ENCODE assay signal across 17 cellular contexts in the genomic region with DNA sequence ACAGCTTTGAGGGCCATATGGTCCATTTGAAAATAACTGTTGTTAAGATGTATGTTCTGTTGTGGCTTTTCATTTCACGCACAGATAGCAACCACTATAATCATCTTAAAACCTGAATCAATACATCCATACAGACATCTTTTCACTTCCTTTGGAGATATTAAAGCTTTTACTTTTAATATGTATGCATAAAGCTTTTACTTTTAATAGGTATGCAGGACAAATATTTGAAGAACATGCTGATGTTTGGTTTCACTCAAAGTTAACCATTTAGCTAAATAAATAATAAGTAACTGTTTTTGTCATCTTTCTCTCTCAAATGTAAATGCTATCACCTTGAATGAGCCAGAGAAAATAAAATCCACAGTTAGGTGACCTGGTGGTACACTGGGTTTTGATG.
DNase-seq lines count a peak whose midpoint lies in the region; FAIRE-seq and TF ChIP-seq lines count a peak whose summit lies in the region.
"Had no signal": no experiment of that assay in that cellular context is flagged by ENCODE, and none has a peak within 500 bp of the region (broad histone marks: within the 10 kb centered on the region; RNA-seq: fewer than 3 reads in every experiment).

No MANE protein-coding gene starts in this region.

- H3K4me2 ChIP-seq in smooth muscle cell (peak overlapping the region; percentile 85), hepatocyte (no peak overlapping the region)

- TF ChIP-seq CTCF in smooth muscle cell (IDR thresholded peaks at IDR 0.05; ENCODE audit: borderline replicate concordance, insufficient read depth, poor library complexity, severe bottlenecking) (no peak), hepatocyte (IDR thresholded peaks at IDR 0.05; ENCODE audit: poor library complexity) (no peak)

- H2AFZ ChIP-seq in smooth muscle cell (ENCODE audit: low read depth) (no peak overlapping the region), hepatocyte (no peak overlapping the region)

- DNase-seq in H54 (ENCODE audit: insufficient read length, low spot score): no peak
- no peak for DNase-seq in RCC 7860 (ENCODE audit: low spot score)
- DNase-seq in smooth muscle cell (lab: John Stamatoyannopoulos, UW; ENCODE audit: unreplicated experiment): no peak
- no peak for DNase-seq in NCI-H2081 treated with DMSO at 0.1 percent for 48 hours (lab: John Stamatoyannopoulos, UW)
- DNase-seq in GM19238 (ENCODE audit: insufficient read length, low spot score): no peak
- DNase-seq in hepatocyte (ENCODE audit: low spot score): no peak
- DNase-seq: BE2C; C1 segment of cervical spinal cord; CD4-positive, CD25-positive, alpha-beta regulatory T cell; CD8-positive, alpha-beta memory T cell; COR-L47; GOT3; H9; IMR-90 had no signal

- WGBS in smooth muscle cell (ENCODE audit: low lambda C conversion rate): 92% methylated on average over 1 of the region's 1 CpG
- 96% methylated on average over 1 of the region's 1 CpG for WGBS in hepatocyte (ENCODE audit: low lambda C conversion rate, missing lambda C conversion rate)

- no peak for TF ChIP-seq POLR2A in H54 (IDR thresholded peaks at IDR 0.05; ENCODE audit: low read depth, low read length)

- no peak overlapping the region for H3K27ac ChIP-seq in smooth muscle cell (ENCODE audit: low read depth)
- H3K27ac ChIP-seq in hepatocyte: no peak overlapping the region

- H3K9me3 ChIP-seq in endocrine pancreas (ENCODE audit: control insufficient read depth, low read length) (no peaks in the 10 kb centered on the region), smooth muscle cell (replicated peaks; ENCODE audit: low read depth) (no peaks in the 10 kb centered on the region), hepatocyte (ENCODE audit: low read depth) (no peaks in the 10 kb centered on the region)
- H3K9me3 ChIP-seq: BE2C had no signal

- H3K9ac ChIP-seq in endocrine pancreas (ENCODE audit: control insufficient read depth, insufficient read depth, low read length) (no peak overlapping the region), smooth muscle cell (ENCODE audit: low read depth) (no peak overlapping the region)

- H3K27me3 ChIP-seq in endocrine pancreas (ENCODE audit: control insufficient read depth, insufficient read depth, low read length): no peaks in the 10 kb centered on the region
- H3K27me3 ChIP-seq in smooth muscle cell (ENCODE audit: low read depth): no peaks in the 10 kb centered on the region
- no peaks in the 10 kb centered on the region for H3K27me3 ChIP-seq in hepatocyte
- H3K27me3 ChIP-seq: BE2C had no signal

- no peaks in the 10 kb centered on the region for H3K9me2 ChIP-seq in hepatocyte (replicated peaks; ENCODE audit: insufficient read depth)

- FAIRE-seq in H54 (lab: Jason Lieb, UNC) (peak; percentile 53), RCC 7860 (lab: Jason Lieb, UNC) (peak; percentile 16)
- FAIRE-seq: G401.6, HTR-8/SVneo had no signal

- H3K4me1 ChIP-seq in endocrine pancreas (ENCODE audit: control insufficient read depth, insufficient read depth, low read length): peaks cover 9% of the 10 kb centered on the region
- H3K4me1 ChIP-seq in smooth muscle cell (ENCODE audit: low read depth): peaks cover 14% of the 10 kb centered on the region
- no peaks in the 10 kb centered on the region for H3K4me1 ChIP-seq in hepatocyte (ENCODE audit: insufficient read depth)
- H3K4me1 ChIP-seq: BE2C had no signal

- H3K4me3 ChIP-seq in endocrine pancreas (ENCODE audit: control insufficient read depth, insufficient read depth, low read length) (peak overlapping the region; percentile 1), smooth muscle cell (no peak overlapping the region), hepatocyte (no peak overlapping the region)

- H3K79me2 ChIP-seq in smooth muscle cell (ENCODE audit: low read depth): no peaks in the 10 kb centered on the region
- no peaks in the 10 kb centered on the region for H3K79me2 ChIP-seq in hepatocyte

- no peaks in the 10 kb centered on the region for H3K36me3 ChIP-seq in endocrine pancreas (ENCODE audit: control insufficient read depth, insufficient read depth, low read length)
- no peaks in the 10 kb centered on the region for H3K36me3 ChIP-seq in smooth muscle cell (ENCODE audit: low read depth)
- H3K36me3 ChIP-seq in hepatocyte (replicated peaks; ENCODE audit: insufficient read depth, low read depth): no peaks in the 10 kb centered on the region

- peaks cover 5% of the 10 kb centered on the region for H3F3A ChIP-seq in smooth muscle cell (ENCODE audit: low read depth)

- H4K20me1 ChIP-seq in smooth muscle cell (ENCODE audit: low read depth) (no peaks in the 10 kb centered on the region), hepatocyte (ENCODE audit: insufficient read depth, poor library complexity, severe bottlenecking) (no peaks in the 10 kb centered on the region)
